20 cellular contexts compared by ENCODE assay signal in genomic region chr2:64251497-64252277, GRCh38.
A peak's percentile ranks its signal among the peaks of the same experiment; 100 is the strongest.
DNase-seq lines count a peak whose midpoint lies in the region; ATAC-seq lines count a peak whose summit lies in the region.
"Had no signal": no experiment of that assay in that cellular context is flagged by ENCODE, and none has a peak within 500 bp of the region (broad histone marks: within the 10 kb centered on the region; RNA-seq: fewer than 3 reads in every experiment).

No MANE protein-coding gene starts in this region.

- no peaks in the 10 kb centered on the region for H3K9me3 ChIP-seq in ES-I3 (ENCODE audit: control insufficient read depth, insufficient read depth, low read length)
- no peaks in the 10 kb centered on the region for H3K9me3 ChIP-seq in HUES64 (ENCODE audit: insufficient read depth, low read depth, low read length)
- H3K9me3 ChIP-seq: BLaER1 had no signal

- H3K9ac ChIP-seq in ES-I3 (ENCODE audit: low read depth, low read length) (peak overlapping the region; percentile 56), HUES64 (ENCODE audit: low read depth, low read length) (peak overlapping the region; percentile 55)
- H3K9ac ChIP-seq: BLaER1, GM23248 had no signal

- peak overlapping the region; percentile 67 for H3K4me3 ChIP-seq in HUES64 (ENCODE audit: low read length)
- H3K4me3 ChIP-seq: BLaER1, GM23248 had no signal

- H3K4me1 ChIP-seq in ES-I3 (ENCODE audit: insufficient read depth, low read length), result peaks cover 26% of the 10 kb centered on the region
- peaks cover 33% of the 10 kb centered on the region for H3K4me1 ChIP-seq in HUES64 (ENCODE audit: insufficient read depth, low read length)
- H3K4me1 ChIP-seq: BLaER1 had no signal

- DNase-seq in iPS DF 19.7 (ENCODE audit: low read depth, low spot score), result peak; percentile 86
- DNase-seq in iPS-NIHi11 (ENCODE audit: low spot score), result peak; percentile 57
- no peak for DNase-seq in H4 (ENCODE audit: low spot score)
- DNase-seq: Calu3; CD4-positive, alpha-beta memory T cell; EL; GM23248; NCI-H1417 treated with DMSO at 0.1 percent for 48 hours; NCI-H187 treated with DMSO at 0.1 percent for 48 hours; NCI-H2227 treated with DMSO at 0.1 percent for 48 hours; NCI-H524; PC-3; RPMI8226; SHP77 treated with DMSO at 0.1 percent for 48 hours had no signal

- WGBS in HUES64, result 10% methylated on average over 3 of the region's 5 CpGs

- peaks cover 5% of the 10 kb centered on the region; the same call in 1 of the 2 replicates for H3K27me3 ChIP-seq in HUES64 (ENCODE audit: insufficient read depth, low read length)
- H3K27me3 ChIP-seq: BLaER1 had no signal

- peak overlapping the region; percentile 95 for H3K27ac ChIP-seq in HUES64 (ENCODE audit: low read depth, low read length)
- H3K27ac ChIP-seq: BLaER1, GM23248 had no signal

- ATAC-seq in GM21515 (IDR thresholded peaks at IDR 0.05; ENCODE audit: unreplicated experiment) (no peak), GM19324 (IDR thresholded peaks at IDR 0.05; ENCODE audit: low FRiP score, unreplicated experiment) (no peak)
- ATAC-seq: PC-3, SK-N-SH treated with all-trans-retinoic acid at 6 μM for 48 hours had no signal

- H3K36me3 ChIP-seq in ES-I3 (ENCODE audit: insufficient read depth, low read length) (no peaks in the 10 kb centered on the region; the same call in 1 of the 2 replicates), HUES64 (ENCODE audit: insufficient read depth, low read length) (peaks cover 12% of the 10 kb centered on the region; the same call in 1 of the 2 replicates)
- H3K36me3 ChIP-seq: BLaER1 had no signal
